ENCODE assay signal across 20 cellular contexts in the genomic region with DNA sequence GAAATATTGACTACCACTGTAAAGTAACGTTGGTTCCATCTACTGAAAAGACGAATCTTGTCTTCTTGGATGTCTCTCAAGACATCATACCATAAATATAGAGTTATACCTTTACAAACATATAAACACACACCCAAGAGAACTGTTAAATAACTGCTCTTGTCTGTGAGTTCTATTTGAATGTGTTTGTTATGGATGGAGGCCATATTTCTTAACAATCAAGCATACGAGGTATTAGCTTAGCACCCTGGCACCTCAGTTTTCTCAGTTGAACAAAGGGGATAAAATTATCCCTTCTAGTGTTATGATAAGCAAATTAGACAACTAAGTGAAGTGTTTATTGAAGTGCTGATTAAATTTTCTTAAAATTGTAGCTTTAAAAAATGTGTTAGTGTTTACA.
"Had no signal": no experiment of that assay in that cellular context is flagged by ENCODE, and none has a peak within 500 bp of the region (broad histone marks: within the 10 kb centered on the region; RNA-seq: fewer than 3 reads in every experiment).

No MANE protein-coding gene starts in this region.

- H3K9me3 Mint-ChIP-seq: T-helper 1 cell treated with Interleukin-12 subunit alpha and Interleukin-12 subunit beta and Interleukin-4 antibody, amounts not matched to agents 30 μg/mL and 1 μg/mL, for 36 hours had no signal

- H3K4me1 Mint-ChIP-seq: T-cell had no signal

- ATAC-seq: Panc1, PC-3, T-cell had no signal

- H3K27me3 Mint-ChIP-seq: T-cell had no signal

- H3K4me3 Mint-ChIP-seq: T-cell; T-helper 1 cell treated with Interleukin-12 subunit alpha and Interleukin-12 subunit beta and Interleukin-4 antibody, amounts not matched to agents 30 μg/mL and 1 μg/mL, for 36 hours had no signal

- H3K27ac Mint-ChIP-seq: T-cell; T-helper 1 cell treated with Interleukin-12 subunit alpha and Interleukin-12 subunit beta and Interleukin-4 antibody, amounts not matched to agents 30 μg/mL and 1 μg/mL, for 36 hours had no signal

- H3K36me3 Mint-ChIP-seq: T-cell had no signal

- DNase-seq: KBM-7; MG63; NCI-H1092; NCI-H1105 treated with DMSO at 0.1 percent for 48 hours; NCI-H1417 treated with DMSO at 0.1 percent for 48 hours; NCI-H146; NCI-H1694 treated with DMSO at 0.1 percent for 48 hours; NCI-H2171 treated with DMSO at 0.1 percent for 48 hours; NCI-H446; NCI-H510A; NCI-H524 treated with DMSO at 0.1 percent for 48 hours; NCI-H69; NK-92 treated with Interleukin-12 subunit alpha and Interleukin-12 subunit beta, amount 100 ng/mL, for 24 hours; PC-3; SHP77; SK-N-SH; SW 1271; T-cell had no signal
